In the genomic region with DNA sequence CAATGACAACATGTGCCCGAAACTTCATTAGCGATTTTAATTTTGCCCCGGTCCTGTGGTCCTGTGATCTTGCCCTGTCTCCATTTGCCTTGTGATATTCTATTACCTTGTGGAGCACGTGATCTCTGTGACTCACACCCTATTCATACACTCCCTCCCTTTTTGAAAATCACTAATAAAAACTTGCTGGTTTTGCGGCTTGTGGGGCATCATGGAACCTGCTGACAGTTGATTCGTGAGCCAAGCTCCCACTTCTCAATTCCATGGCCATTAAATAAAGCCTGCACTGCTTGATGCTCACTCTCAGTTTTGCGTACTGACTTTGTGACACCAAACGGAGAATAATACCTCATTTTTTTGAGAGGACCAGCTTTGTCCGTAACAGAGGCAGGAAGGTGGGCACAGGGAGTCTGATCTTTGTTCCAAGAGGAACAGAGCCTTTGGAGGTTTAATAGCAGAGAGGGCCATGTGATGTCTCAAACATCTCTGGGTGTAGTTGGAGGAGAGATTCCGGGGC, we compare ENCODE assay signal across 1 cellular context.
TF ChIP-seq lines count a peak whose summit lies in the region.

No MANE protein-coding gene starts in this region.

TF ChIP-seq in IMR-90, 13 proteins besides CTCF, POLR2A, EP300 and RAD21 (continued from another document):
- TF ChIP-seq MAFK (IDR thresholded peaks at IDR 0.05; ENCODE audit: low read depth, low read length): no peak
